ENCODE assay signal across 25 cellular contexts in genomic region chr16:84899414-84899813, GRCh38.
"Had no signal": no experiment of that assay in that cellular context is flagged by ENCODE, and none has a peak within 500 bp of the region (broad histone marks: within the 10 kb centered on the region; RNA-seq: fewer than 3 reads in every experiment).

No MANE protein-coding gene starts in this region.

- H3K9me3 ChIP-seq: ascending aorta, thoracic aorta, uterus had no signal

- H3K27ac ChIP-seq: ascending aorta, brain microvascular endothelial cell, uterus had no signal

- FAIRE-seq: TTC549 had no signal

- H3K4me1 ChIP-seq: ascending aorta, uterus had no signal

- H3K36me3 ChIP-seq: ascending aorta, brain microvascular endothelial cell, thoracic aorta, uterus had no signal

- DNase-seq: activated CD4-positive, alpha-beta memory T cell treated with anti-CD3 and anti-CD28 coated beads for 36 hours; activated CD4-positive, alpha-beta T cell treated with anti-CD3 and anti-CD28 coated beads, Interleukin-2, amount 10 ng/mL, durations not matched to agents 24 days and 14 days; activated CD4-positive, CD25-positive, alpha-beta regulatory T cell treated with anti-CD3 and anti-CD28 coated beads, Interleukin-2, amount 50 U/mL, for 72 hours; activated CD8-positive, alpha-beta memory T cell treated with anti-CD3 and anti-CD28 coated beads, Interleukin-2, amount 50 U/mL, for 4 hours; activated gamma-delta T cell; activated naive CD4-positive, alpha-beta T cell treated with anti-CD3 and anti-CD28 coated beads, Interleukin-2, amount 10 ng/mL, durations not matched to agents 7 days and 5 days; activated naive CD8-positive, alpha-beta T cell treated with anti-CD3 and anti-CD28 coated beads, Interleukin-2, amount 10 ng/mL, durations not matched to agents 7 days and 5 days; activated T-cell treated with anti-CD3 and anti-CD28 coated beads, Interleukin-2, amount 50 U/mL, for 1 hour; brain microvascular endothelial cell; caudate nucleus; cortex of kidney; effector memory CD8-positive, alpha-beta T cell; head of caudate nucleus; hypothalamus; immature natural killer cell; naive thymus-derived CD8-positive, alpha-beta T cell; stimulated activated CD4-positive, alpha-beta T cell treated with anti-CD3 and anti-CD28 coated beads, Interleukin-2, amount 100 ng/mL, for 48 hours; stimulated activated naive CD4-positive, alpha-beta T cell treated with Interleukin-2 at 50 U/mL for 16 hours; SW 1271; T-helper 9 cell; trophoblast cell; uterus had no signal

- ATAC-seq: effector memory CD8-positive, alpha-beta T cell; naive thymus-derived CD8-positive, alpha-beta T cell had no signal

- H3K4me3 ChIP-seq: ascending aorta, thoracic aorta, uterus had no signal

- H3K27me3 ChIP-seq: ascending aorta, brain microvascular endothelial cell, uterus had no signal
